ENCODE assay signal across 8 cellular contexts in genomic region chr18:61435064-61435652, GRCh38.
DNase-seq lines count a peak whose midpoint lies in the region; ATAC-seq and TF ChIP-seq lines count a peak whose summit lies in the region.

No MANE protein-coding gene starts in this region.

- no peaks in the 10 kb centered on the region for H3K4me1 ChIP-seq in right lobe of liver
- no peaks in the 10 kb centered on the region for H3K4me1 ChIP-seq in esophagus squamous epithelium

- peak; percentile 71 for ATAC-seq in GM19455 (IDR thresholded peaks at IDR 0.05; ENCODE audit: unreplicated experiment)
- peak; percentile 94 for ATAC-seq in HG03442 (IDR thresholded peaks at IDR 0.05; ENCODE audit: unreplicated experiment)
- peak; percentile 52 to 66 (median 58) for ATAC-seq in right lobe of liver

- H3K36me3 ChIP-seq in GM06990 (ENCODE audit: control insufficient read depth, insufficient read depth, low read length) (no peaks in the 10 kb centered on the region), right lobe of liver (no peaks in the 10 kb centered on the region), esophagus squamous epithelium (no peaks in the 10 kb centered on the region)

- 12% methylated on average over 3 of the region's 3 CpGs for WGBS in right lobe of liver (ENCODE audit: insufficient coverage, low coverage, low lambda C conversion rate, missing lambda C conversion rate)
- 42 to 51% methylated on average over 3 of the region's 3 CpGs for WGBS in esophagus squamous epithelium, 2 donors

- TF ChIP-seq POLR2A in right lobe of liver (IDR thresholded peaks at IDR 0.05) (no peak), esophagus squamous epithelium (IDR thresholded peaks at IDR 0.05) (no peak)

- H3K27me3 ChIP-seq in GM06990 (replicated peaks; ENCODE audit: control insufficient read depth, insufficient read depth, low read length) (no peaks in the 10 kb centered on the region), right lobe of liver (no peaks in the 10 kb centered on the region), esophagus squamous epithelium (no peaks in the 10 kb centered on the region)

- H3K4me3 ChIP-seq in GM06990 (replicated peaks; ENCODE audit: low read depth, low read length) (no peak overlapping the region), right lobe of liver (no peak overlapping the region), esophagus squamous epithelium (no peak overlapping the region)

- peak; percentile 68 for TF ChIP-seq CTCF in GM06990 (IDR thresholded peaks at IDR 0.05; ENCODE audit: insufficient read depth, low read length, poor library complexity, severe bottlenecking)
- peak; percentile 64 for TF ChIP-seq CTCF in VCaP (conservative IDR thresholded peaks at IDR 0.05)
- TF ChIP-seq CTCF in right lobe of liver (IDR thresholded peaks at IDR 0.05): peak; percentile 31 to 52 (median 42)
- TF ChIP-seq CTCF in esophagus squamous epithelium (IDR thresholded peaks at IDR 0.05): peak in 2 of 6 experiments; percentile 22 to 38

- H3K27ac ChIP-seq in VCaP (no peak overlapping the region), right lobe of liver (no peak overlapping the region), esophagus squamous epithelium (no peak overlapping the region)

- no peaks in the 10 kb centered on the region for H3K9me3 ChIP-seq in right lobe of liver
- no peaks in the 10 kb centered on the region for H3K9me3 ChIP-seq in esophagus squamous epithelium

- DNase-seq in GM06990 (ENCODE audit: extremely low read depth, insufficient read length): no peak
- DNase-seq in right lobe of liver: no peak
- DNase-seq in esophagus squamous epithelium (lab: John Stamatoyannopoulos, UW): no peak
- no peak for DNase-seq in DMS114 treated with DMSO at 0.1 percent for 48 hours (lab: John Stamatoyannopoulos, UW; ENCODE audit: unreplicated experiment)
- DNase-seq in COR-L47 (lab: John Stamatoyannopoulos, UW): no peak

- intact Hi-C loops in right lobe of liver (cut with DNase I): no loop called here
- intact Hi-C loops in esophagus squamous epithelium (cut with DNase I): no loop called here
